ENCODE assay signal across 8 cellular contexts in the genomic region with DNA sequence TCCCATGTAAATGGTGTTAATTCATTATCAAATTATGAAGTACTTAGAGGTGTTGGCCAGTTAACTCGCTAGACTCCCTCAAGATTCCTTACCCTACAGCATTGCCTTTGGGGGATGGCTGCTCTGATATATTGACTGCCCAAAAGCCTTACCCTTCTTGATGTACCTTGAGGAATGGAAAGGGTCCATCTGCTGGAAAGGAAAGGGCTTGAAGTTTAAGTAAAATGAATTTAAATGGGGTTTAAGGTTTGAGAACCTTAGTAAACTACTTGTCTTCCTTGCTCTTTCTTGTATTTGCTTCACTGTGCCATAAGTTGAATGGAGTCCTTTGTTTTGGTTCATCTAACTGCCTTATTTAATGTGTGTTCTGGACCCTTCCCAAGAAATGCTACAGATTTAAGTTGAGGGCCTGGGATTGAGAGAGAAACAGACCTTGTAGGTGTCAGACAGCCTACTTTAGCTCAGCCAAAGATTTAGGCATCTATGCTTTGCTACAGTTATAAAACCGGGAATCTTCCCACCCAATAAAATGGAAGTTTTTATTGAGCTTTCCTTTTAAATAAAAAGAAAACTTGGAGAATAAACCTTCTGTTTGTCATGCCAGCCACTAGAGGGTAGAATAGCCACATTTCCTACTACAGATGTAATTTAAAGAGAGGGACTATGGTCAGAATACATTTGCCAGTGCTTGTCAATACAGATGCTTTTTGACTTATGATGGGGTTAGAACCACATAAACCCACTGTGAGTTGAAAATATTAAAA. TPM values are rescaled to one million over a fixed set of nuclear protein-coding genes. Genes with fewer than 3 reads are reported as not detected.
DNase-seq lines count a peak whose midpoint lies in the region; ATAC-seq and TF ChIP-seq lines count a peak whose summit lies in the region.

No MANE protein-coding gene starts in this region.

- H3K79me2 ChIP-seq in KMS-11 (ENCODE audit: insufficient read depth, low read depth), result no peaks in the 10 kb centered on the region; the same call in 1 of the 2 replicates

- H3K4me1 ChIP-seq in KMS-11 (ENCODE audit: low read depth, poor library complexity, severe bottlenecking), result peaks cover 22% of the 10 kb centered on the region

- TF ChIP-seq CTCF in AG09309 (IDR thresholded peaks at IDR 0.05; ENCODE audit: control insufficient read depth, insufficient read depth, low read depth, low read length, missing control alignments), result peak; percentile 62
- TF ChIP-seq CTCF in KMS-11 (conservative IDR thresholded peaks at IDR 0.05; ENCODE audit: low read depth, low read length), result peak; percentile 73
- peak; percentile 73 for TF ChIP-seq CTCF in osteocyte (IDR thresholded peaks at IDR 0.05)

- no peaks in the 10 kb centered on the region for H3K36me3 ChIP-seq in KMS-11 (ENCODE audit: insufficient read depth)
- H3K36me3 ChIP-seq in SK-N-MC (ENCODE audit: insufficient read depth, low read length), result no peaks in the 10 kb centered on the region

- peak overlapping the region; percentile 84 for H3K27ac Mint-ChIP-seq in osteocyte (ENCODE audit: unreplicated experiment)

- H3K4me2 ChIP-seq in KMS-11, result no peak overlapping the region

- H3K36me3 Mint-ChIP-seq in osteocyte (ENCODE audit: unreplicated experiment), result peaks cover 4% of the 10 kb centered on the region

- H3K27me3 Mint-ChIP-seq in osteocyte (ENCODE audit: unreplicated experiment), result no peaks in the 10 kb centered on the region

- no peak overlapping the region for H2AFZ ChIP-seq in KMS-11 (ENCODE audit: low read depth)

- H3K4me1 Mint-ChIP-seq in osteocyte (ENCODE audit: unreplicated experiment), result peaks cover 40% of the 10 kb centered on the region

- DNase-seq in AG09309 (ENCODE audit: low read depth) (peak; percentile 35), SK-N-MC (ENCODE audit: low read depth, low spot score) (peak; percentile 35), fibroblast of peridontal ligament (ENCODE audit: extremely low read depth) (peak; percentile 88), osteocyte (ENCODE audit: extremely low spot score, unreplicated experiment) (no peak)
- no peak for DNase-seq in stimulated activated CD4-positive, alpha-beta T cell treated with anti-CD3 and anti-CD28 coated beads, Interleukin-4, amount 100 ng/mL, for 24 hours

- H3K27me3 ChIP-seq in KMS-11 (ENCODE audit: insufficient read depth, low read depth), result no peaks in the 10 kb centered on the region

- no peak overlapping the region for H3K9ac ChIP-seq in KMS-11
- H3K9ac ChIP-seq in SK-N-MC (ENCODE audit: insufficient read length), result peak overlapping the region; percentile 29

- peak; percentile 60 for ATAC-seq in GM18517 (IDR thresholded peaks at IDR 0.05; ENCODE audit: unreplicated experiment)
- ATAC-seq in GM18505 (IDR thresholded peaks at IDR 0.05; ENCODE audit: unreplicated experiment), result no peak

- H3K27ac ChIP-seq in KMS-11 (no peak overlapping the region), SK-N-MC (peak overlapping the region; percentile 49; the same call in 1 of the 2 replicates)

- no peak for TF ChIP-seq POLR2A in GM18505 (IDR thresholded peaks at IDR 0.05; ENCODE audit: borderline replicate concordance, extremely low read depth, insufficient read depth, insufficient read length)

- H3K9me3 Mint-ChIP-seq in osteocyte (ENCODE audit: unreplicated experiment), result no peaks in the 10 kb centered on the region

- H3K9me3 ChIP-seq in SK-N-MC (ENCODE audit: low read depth, low read length), result no peaks in the 10 kb centered on the region

- H4K20me1 ChIP-seq in KMS-11 (ENCODE audit: insufficient read depth), result peaks cover 8% of the 10 kb centered on the region; the same call in 1 of the 2 replicates

- peak overlapping the region; percentile 16 for H3K4me3 Mint-ChIP-seq in osteocyte (ENCODE audit: unreplicated experiment)

- H3K4me3 ChIP-seq in AG09309 (ENCODE audit: control insufficient read depth, low read depth, low read length), result no peak overlapping the region
- no peak overlapping the region for H3K4me3 ChIP-seq in KMS-11 (IDR thresholded peaks at IDR 0.05; ENCODE audit: insufficient read depth, low read depth, low read length)
- H3K4me3 ChIP-seq in SK-N-MC, result peak overlapping the region; percentile 55; the same call in 1 of the 2 replicates

RNA-seq across cellular contexts. Expression of gene CMSS1, which starts 25.3 kb away (rescaled TPM):
- 38.5 and 47.2 TPM in 2 replicates for total RNA-seq in osteocyte

Comparison
In these comparisons a context has a peak if more than half of its experiments do, and no peak if none do; other contexts are left out.
1. DNase-seq: peak in AG09309 (single experiment), SK-N-MC (single experiment) and fibroblast of peridontal ligament (single experiment); none in osteocyte (single experiment) and stimulated activated CD4-positive, alpha-beta T cell treated with anti-CD3 and anti-CD28 coated beads, Interleukin-4, amount 100 ng/mL, for 24 hours (single experiment).
2. Peak in every context shown above with its lines, with median percentiles within 50 percentile points of each other: CTCF ChIP-seq.